ENCODE assay signal across 9 cellular contexts in genomic region chrX:40573763-40574162, GRCh38. TPM values are rescaled to one million over a fixed set of nuclear protein-coding genes. Genes with fewer than 3 reads are reported as not detected.
DNase-seq lines count a peak whose midpoint lies in the region; ATAC-seq and TF ChIP-seq lines count a peak whose summit lies in the region.
"Had no signal": no experiment of that assay in that cellular context is flagged by ENCODE, and none has a peak within 500 bp of the region (broad histone marks: within the 10 kb centered on the region; RNA-seq: fewer than 3 reads in every experiment).

No MANE protein-coding gene starts in this region.

- peak; percentile 52 for ATAC-seq in activated T-helper 17 cell treated with anti-CD3 and anti-CD28 coated beads, Interleukin-2, amount 50 U/mL, for 72 hours (replicated peaks)
- ATAC-seq in mucosa of descending colon (peak; percentile 61), HG03565 (IDR thresholded peaks at IDR 0.05; ENCODE audit: unreplicated experiment) (no peak), HG02870 (IDR thresholded peaks at IDR 0.05; ENCODE audit: unreplicated experiment) (no peak), GM21737 (IDR thresholded peaks at IDR 0.05; ENCODE audit: unreplicated experiment) (no peak)

- no peak overlapping the region for H3K4me3 ChIP-seq in GM06990 (replicated peaks; ENCODE audit: low read depth, low read length)
- no peak overlapping the region for H3K4me3 ChIP-seq in mucosa of descending colon
- H3K4me3 ChIP-seq: SK-N-MC had no signal

- H3K36me3 ChIP-seq in GM06990 (ENCODE audit: control insufficient read depth, insufficient read depth, low read length) (no peaks in the 10 kb centered on the region), mucosa of descending colon (ENCODE audit: low read depth) (no peaks in the 10 kb centered on the region)

- H3K4me1 Mint-ChIP-seq in activated T-helper 17 cell treated with anti-CD3 and anti-CD28 coated beads, Interleukin-2, amount 50 U/mL, for 72 hours, result peaks cover 6% of the 10 kb centered on the region

- TF ChIP-seq CTCF in GM06990 (IDR thresholded peaks at IDR 0.05; ENCODE audit: insufficient read depth, low read length, poor library complexity, severe bottlenecking), result peak; percentile 95
- TF ChIP-seq CTCF in mucosa of descending colon (IDR thresholded peaks at IDR 0.05), result no peak

- H3K27me3 ChIP-seq in GM06990 (replicated peaks; ENCODE audit: control insufficient read depth, insufficient read depth, low read length), result no peaks in the 10 kb centered on the region

- no peak overlapping the region for H3K4me3 Mint-ChIP-seq in activated T-helper 17 cell treated with anti-CD3 and anti-CD28 coated beads, Interleukin-2, amount 50 U/mL, for 72 hours

- no peaks in the 10 kb centered on the region for H3K9me3 Mint-ChIP-seq in activated T-helper 17 cell treated with anti-CD3 and anti-CD28 coated beads, Interleukin-2, amount 50 U/mL, for 72 hours

- intact Hi-C loops in mucosa of descending colon (cut with DNase I, micrococcal nuclease), result no loop called here

- no peak overlapping the region for H3K27ac Mint-ChIP-seq in activated T-helper 17 cell treated with anti-CD3 and anti-CD28 coated beads, Interleukin-2, amount 50 U/mL, for 72 hours

- H3K9me3 ChIP-seq in mucosa of descending colon, result no peaks in the 10 kb centered on the region

- no peaks in the 10 kb centered on the region for H3K4me1 ChIP-seq in mucosa of descending colon (ENCODE audit: low read depth)

- no peaks in the 10 kb centered on the region for H3K27me3 Mint-ChIP-seq in activated T-helper 17 cell treated with anti-CD3 and anti-CD28 coated beads, Interleukin-2, amount 50 U/mL, for 72 hours

- no peaks in the 10 kb centered on the region for H3K36me3 Mint-ChIP-seq in activated T-helper 17 cell treated with anti-CD3 and anti-CD28 coated beads, Interleukin-2, amount 50 U/mL, for 72 hours (ENCODE audit: low read depth)

- DNase-seq in GM06990 (ENCODE audit: extremely low read depth, insufficient read length), result peak; percentile 14
- peak; percentile 73 for DNase-seq in NAMALWA (ENCODE audit: low spot score)
- DNase-seq in mucosa of descending colon, result no peak
- DNase-seq in AML-193 (lab: John Stamatoyannopoulos, UW), result no peak

RNA-seq across cellular contexts. Expression of gene ATP6AP2, which starts 7.0 kb away (rescaled TPM):
- 10 to 100 TPM; 44.9 to 82.6 TPM for total RNA-seq in activated T-helper 17 cell treated with anti-CD3 and anti-CD28 coated beads, Interleukin-2, amount 50 U/mL, for 72 hours
- total RNA-seq in mucosa of descending colon, result 10 to 100 TPM; 81.1 to 94.2 (median 87.3) TPM

RNA-seq across cellular contexts. Expression of gene MPC1L, which starts 49.5 kb away (rescaled TPM):
- total RNA-seq in activated T-helper 17 cell treated with anti-CD3 and anti-CD28 coated beads, Interleukin-2, amount 50 U/mL, for 72 hours, result not detected
- not detected for total RNA-seq in mucosa of descending colon

Comparison
In these comparisons a context has a peak if more than half of its experiments do, and no peak if none do; other contexts are left out.
1. DNase-seq: peak in GM06990 (single experiment) and NAMALWA (single experiment); none in mucosa of descending colon (0 of 3) and AML-193 (0 of 2).
2. ATAC-seq: peak in activated T-helper 17 cell treated with anti-CD3 and anti-CD28 coated beads, Interleukin-2, amount 50 U/mL, for 72 hours (single experiment) and mucosa of descending colon (single experiment); none in HG03565 (single experiment), HG02870 (single experiment) and GM21737 (single experiment).